In genomic region chr9:14018061-14018460, GRCh38 we compare ENCODE assay signal across 17 cellular contexts.
DNase-seq lines count a peak whose midpoint lies in the region; ATAC-seq, FAIRE-seq and TF ChIP-seq lines count a peak whose summit lies in the region.
"Had no signal": no experiment of that assay in that cellular context is flagged by ENCODE, and none has a peak within 500 bp of the region (broad histone marks: within the 10 kb centered on the region; RNA-seq: fewer than 3 reads in every experiment).

No MANE protein-coding gene starts in this region.

- no peak overlapping the region for H2AK5ac ChIP-seq in mesendoderm (ENCODE audit: low read length)

- DNase-seq in SK-N-SH (no peak), bronchial epithelial cell (ENCODE audit: low read depth) (peak; percentile 79), iris pigment epithelial cell (ENCODE audit: low read depth) (peak; percentile 92), mesendoderm (no peak), SKM-1 (lab: John Stamatoyannopoulos, UW; ENCODE audit: unreplicated experiment) (no peak), osteoblast (ENCODE audit: insufficient read length, low spot score, missing footprints) (no peak)
- DNase-seq: 8988T; activated CD8-positive, alpha-beta T cell treated with anti-CD3 and anti-CD28 coated beads, Interleukin-2, amount 10 ng/mL, durations not matched to agents 7 days and 5 days; amygdala; Karpas-422; NCI-H510A treated with DMSO at 0.1 percent for 48 hours; right lobe of liver; thyroid gland; WERI-Rb-1 had no signal

- no peaks in the 10 kb centered on the region for H3K79me1 ChIP-seq in mesendoderm (ENCODE audit: low read length)

- CTCF ChIA-PET in SK-N-SH (lab: Yijun Ruan, JAX), result interaction anchor here (1.0 kb wide), 1 partner anchor 18 kb away, joined by 3 read pairs; no protein-coding TSS in a partner anchor

- H3K27ac ChIP-seq in SK-N-SH (ENCODE audit: low read depth in 2 of 2, low read length in 1 of 2) (no peak overlapping the region), mesendoderm (ENCODE audit: low read depth, low read length) (no peak overlapping the region), osteoblast (ENCODE audit: low read depth, low read length) (no peak overlapping the region)
- H3K27ac ChIP-seq: right lobe of liver, thyroid gland, WERI-Rb-1 had no signal

- H2AFZ ChIP-seq in SK-N-SH (ENCODE audit: low read depth), result no peak overlapping the region
- no peak overlapping the region for H2AFZ ChIP-seq in osteoblast (ENCODE audit: low read length)

- whole genome bisulfite sequencing in SK-N-SH (ENCODE audit: low lambda C conversion rate), result 52% methylated on average over 2 of the region's 2 CpGs
- no CpG with 5 or more reads among the region's 2 CpGs for WGBS in mesendoderm (ENCODE audit: extremely low coverage, insufficient coverage, low lambda C conversion rate)

- H3K18ac ChIP-seq in mesendoderm (ENCODE audit: low read length), result no peak overlapping the region

- no peak for FAIRE-seq in bronchial epithelial cell (lab: Jason Lieb, UNC)

- H3K27me3 ChIP-seq in SK-N-SH (ENCODE audit: insufficient read depth), result no peaks in the 10 kb centered on the region
- H3K27me3 ChIP-seq in bronchial epithelial cell (ENCODE audit: control insufficient read depth, insufficient read depth, low read length), result no peaks in the 10 kb centered on the region
- no peaks in the 10 kb centered on the region for H3K27me3 ChIP-seq in mesendoderm (ENCODE audit: insufficient read depth, low read length, poor library complexity)
- peaks cover 37% of the 10 kb centered on the region for H3K27me3 ChIP-seq in osteoblast (ENCODE audit: insufficient read depth, low read length)
- H3K27me3 ChIP-seq: right lobe of liver, thyroid gland had no signal

- H3K4me3 ChIP-seq in SK-N-SH (ENCODE audit: low read depth in 2 of 2, low read length in 1 of 2) (no peak overlapping the region), bronchial epithelial cell (ENCODE audit: low read depth, low read length) (no peak overlapping the region), mesendoderm (ENCODE audit: low read length) (no peak overlapping the region), osteoblast (ENCODE audit: insufficient read depth, low read length) (no peak overlapping the region)
- H3K4me3 ChIP-seq: right lobe of liver, thyroid gland had no signal

- no peaks in the 10 kb centered on the region for H3F3A ChIP-seq in SK-N-SH (replicated peaks; ENCODE audit: insufficient read depth)

- no peaks in the 10 kb centered on the region for H3K4me1 ChIP-seq in SK-N-SH (ENCODE audit: control insufficient read depth in 1 of 2, insufficient read depth in 2 of 2, low read depth in 1 of 2, low read length in 1 of 2)
- H3K4me1 ChIP-seq in mesendoderm (ENCODE audit: control insufficient read depth, low read depth, low read length), result no peaks in the 10 kb centered on the region
- H3K4me1 ChIP-seq in osteoblast (ENCODE audit: insufficient read depth, low read length), result peaks cover 8% of the 10 kb centered on the region
- H3K4me1 ChIP-seq: right lobe of liver had no signal

- H3K4ac ChIP-seq in mesendoderm (ENCODE audit: low read depth, low read length), result no peak overlapping the region

- H3K23ac ChIP-seq in mesendoderm (ENCODE audit: low read length), result no peak overlapping the region

- H2BK120ac ChIP-seq in mesendoderm (ENCODE audit: low read depth, low read length), result no peak overlapping the region

- H3K79me2 ChIP-seq in SK-N-SH (ENCODE audit: insufficient read depth) (no peaks in the 10 kb centered on the region), mesendoderm (ENCODE audit: control insufficient read depth, insufficient read depth, low read length) (no peaks in the 10 kb centered on the region), osteoblast (ENCODE audit: insufficient read depth, low read length) (no peaks in the 10 kb centered on the region)

- H3K9ac ChIP-seq in SK-N-SH (no peak overlapping the region), mesendoderm (ENCODE audit: low read length) (no peak overlapping the region)

- H3K36me3 ChIP-seq in SK-N-SH (replicated peaks in 1 of 2; ENCODE audit: control insufficient read depth in 1 of 2, insufficient read depth in 2 of 2, low read length in 1 of 2) (no peaks in the 10 kb centered on the region), bronchial epithelial cell (ENCODE audit: control insufficient read depth, insufficient read depth, low read length) (no peaks in the 10 kb centered on the region), mesendoderm (ENCODE audit: control insufficient read depth, insufficient read depth, low read length) (no peaks in the 10 kb centered on the region), osteoblast (ENCODE audit: insufficient read depth, low read length) (no peaks in the 10 kb centered on the region)
- H3K36me3 ChIP-seq: right lobe of liver, thyroid gland, WERI-Rb-1 had no signal

- no peak overlapping the region for H4K5ac ChIP-seq in mesendoderm (ENCODE audit: low read length)

- H3K9me2 ChIP-seq in SK-N-SH, result no peaks in the 10 kb centered on the region

- ATAC-seq in SK-N-SH treated with all-trans-retinoic acid at 6 μM for 48 hours (no peak), HG03039 (IDR thresholded peaks at IDR 0.05; ENCODE audit: unreplicated experiment) (no peak)
- ATAC-seq: activated CD8-positive, alpha-beta T cell treated with anti-CD3 and anti-CD28 coated beads, Interleukin-2, amount 10 ng/mL, durations not matched to agents 7 days and 5 days; activated T-helper 17 cell treated with anti-CD3 and anti-CD28 coated beads, Interleukin-2, amount 50 U/mL, for 72 hours; right lobe of liver had no signal

- no peak overlapping the region for H2BK15ac ChIP-seq in mesendoderm (replicated peaks; ENCODE audit: low read depth)

- no peaks in the 10 kb centered on the region for H4K20me1 ChIP-seq in SK-N-SH (ENCODE audit: insufficient read depth)
- no peaks in the 10 kb centered on the region for H4K20me1 ChIP-seq in osteoblast (ENCODE audit: insufficient read depth, low read length)

- H3K4me2 ChIP-seq in SK-N-SH (no peak overlapping the region), mesendoderm (ENCODE audit: low read length) (no peak overlapping the region), osteoblast (ENCODE audit: insufficient read depth, low read length) (no peak overlapping the region)

- H3K9me3 ChIP-seq in SK-N-SH, result no peaks in the 10 kb centered on the region
- no peaks in the 10 kb centered on the region for H3K9me3 ChIP-seq in osteoblast (ENCODE audit: low read depth, low read length)
- H3K9me3 ChIP-seq: right lobe of liver, thyroid gland had no signal

- no peak overlapping the region for H4K8ac ChIP-seq in mesendoderm (ENCODE audit: low read depth, low read length)

- no peak overlapping the region for H2BK5ac ChIP-seq in mesendoderm (ENCODE audit: low read length)

- H3K56ac ChIP-seq in mesendoderm (ENCODE audit: low read length), result no peak overlapping the region

- POLR2A ChIA-PET in SK-N-SH (lab: Yijun Ruan, JAX), result no interaction called here

- TF ChIP-seq EP300 in SK-N-SH (IDR thresholded peaks at IDR 0.05; ENCODE audit: borderline replicate concordance in 1 of 2, low read depth in 1 of 2, low read length in 1 of 2), result no peak

- TF ChIP-seq RAD21 in SK-N-SH (IDR thresholded peaks at IDR 0.05; ENCODE audit: low read length), result no peak

- TF ChIP-seq CTCF in SK-N-SH (IDR thresholded peaks at IDR 0.05) (no peak), bronchial epithelial cell (IDR thresholded peaks at IDR 0.05; ENCODE audit: insufficient read depth, low read length, severe bottlenecking) (no peak), osteoblast (IDR thresholded peaks at IDR 0.05; ENCODE audit: extremely low read depth, low read depth, low read length) (no peak)

TF ChIP-seq in SK-N-SH, 30 proteins besides CTCF, POLR2A, EP300 and RAD21:
- TF ChIP-seq IRF3 (IDR thresholded peaks at IDR 0.05; ENCODE audit: low read depth, low read length), result no peak
- no peak for TF ChIP-seq MXI1 (IDR thresholded peaks at IDR 0.05; ENCODE audit: low read depth, low read length)
- peak; percentile 14; the same call in 1 of the 2 replicates for TF ChIP-seq FOSL2 (IDR thresholded peaks at IDR 0.05; ENCODE audit: borderline replicate concordance, low read depth)
- TF ChIP-seq CHD2 (IDR thresholded peaks at IDR 0.05; ENCODE audit: low read length, partially characterized antibody), result no peak

TF ChIP-seq in SK-N-SH treated with all-trans-retinoic acid at 6 μM for 48 hours, 23 proteins besides CTCF, POLR2A, EP300 and RAD21 (continues in another document):
- TF ChIP-seq ISL1 (CRISPR knock-in tag; IDR thresholded peaks at IDR 0.05) (no peak), POU6F1 (CRISPR knock-in tag; IDR thresholded peaks at IDR 0.05; ENCODE audit: borderline replicate concordance, low read depth) (no peak), BACH2 (CRISPR knock-in tag; IDR thresholded peaks at IDR 0.05; ENCODE audit: borderline replicate concordance) (no peak), GLIS3 (CRISPR knock-in tag; IDR thresholded peaks at IDR 0.05) (no peak), ZNF565 (CRISPR knock-in tag; conservative IDR thresholded peaks at IDR 0.05; ENCODE audit: low read depth) (no peak)

Comparison
In these comparisons a context has a peak if more than half of its experiments do, and no peak if none do; other contexts are left out.
1. DNase-seq: peak in bronchial epithelial cell (single experiment) and iris pigment epithelial cell (single experiment); none in SK-N-SH (single experiment), mesendoderm (single experiment), SKM-1 (single experiment) and osteoblast (single experiment).